Comparison of ENCODE assay signal across 10 cellular contexts in genomic region chr1:221166559-221167318, GRCh38.
DNase-seq lines count a peak whose midpoint lies in the region; ATAC-seq and TF ChIP-seq lines count a peak whose summit lies in the region.
"Had no signal": no experiment of that assay in that cellular context is flagged by ENCODE, and none has a peak within 500 bp of the region (broad histone marks: within the 10 kb centered on the region; RNA-seq: fewer than 3 reads in every experiment).

No MANE protein-coding gene starts in this region.

- no peak overlapping the region for H3K4me3 ChIP-seq in mucosa of descending colon
- H3K4me3 ChIP-seq: stomach had no signal

- DNase-seq in NOMO-1 treated with dmso at 0.1 percent for 144 hours (lab: John Stamatoyannopoulos, UW; ENCODE audit: unreplicated experiment) (peak; percentile 91), mucosa of descending colon (no peak), AG20443 (ENCODE audit: low spot score) (no peak), inferior parietal cortex (ENCODE audit: extremely low spot score) (no peak)
- no peak for DNase-seq in activated effector memory CD4-positive, alpha-beta T cell treated with anti-CD3 and anti-CD28 coated beads, Interleukin-2, amount 50 U/mL, for 16 hours
- DNase-seq in activated CD4-positive, CD25-positive, alpha-beta regulatory T cell (lab: John Stamatoyannopoulos, UW): no peak
- DNase-seq: retina, stomach had no signal

- no peak for TF ChIP-seq CTCF in mucosa of descending colon (IDR thresholded peaks at IDR 0.05)

- intact Hi-C loops in mucosa of descending colon (cut with DNase I, micrococcal nuclease): no loop called here

- peak; percentile 95 for ATAC-seq in GM18868 (IDR thresholded peaks at IDR 0.05; ENCODE audit: unreplicated experiment)
- ATAC-seq in HG02938 (IDR thresholded peaks at IDR 0.05; ENCODE audit: unreplicated experiment): peak; percentile 92
- ATAC-seq in mucosa of descending colon: peak; percentile 50

- no peaks in the 10 kb centered on the region for H3K9me3 ChIP-seq in mucosa of descending colon

- no peaks in the 10 kb centered on the region for H3K36me3 ChIP-seq in mucosa of descending colon (ENCODE audit: low read depth)
- H3K36me3 ChIP-seq: stomach had no signal

- no peaks in the 10 kb centered on the region for H3K4me1 ChIP-seq in mucosa of descending colon (ENCODE audit: low read depth)
